Comparison of ENCODE assay signal across 12 cellular contexts in the genomic region with DNA sequence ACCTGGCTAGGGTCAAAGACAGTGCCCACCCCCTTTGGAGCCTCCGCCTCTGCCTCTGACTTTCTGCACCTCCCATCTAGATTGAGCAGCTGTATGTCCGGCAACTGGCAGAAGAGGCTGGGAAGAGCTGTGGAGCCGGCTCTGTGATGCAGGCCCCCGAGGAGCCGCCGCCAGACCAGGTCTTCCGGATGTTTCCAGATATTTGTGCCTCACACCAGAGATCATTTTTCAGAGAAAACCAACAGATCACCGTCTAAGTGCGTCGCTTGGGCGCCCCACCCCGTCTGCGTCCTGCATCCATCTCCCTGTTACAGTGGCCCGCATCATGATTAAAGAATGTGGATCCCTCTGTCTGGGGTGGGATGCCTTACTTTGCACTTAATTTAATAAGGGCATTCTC.
"Had no signal": no experiment of that assay in that cellular context is flagged by ENCODE, and none has a peak within 500 bp of the region (broad histone marks: within the 10 kb centered on the region; RNA-seq: fewer than 3 reads in every experiment).

No MANE protein-coding gene starts in this region.

- ATAC-seq: effector memory CD8-positive, alpha-beta T cell; gastrocnemius medialis; heart right ventricle; mucosa of descending colon; naive thymus-derived CD8-positive, alpha-beta T cell; stimulated activated effector memory CD8-positive, alpha-beta T cell treated with anti-CD3 and anti-CD28 coated beads, Interleukin-12 subunit alpha, Interleukin-12 subunit beta, amount 100 ng/mL, for 72 hours had no signal

- H3K27me3 Mint-ChIP-seq: effector memory CD8-positive, alpha-beta T cell; naive thymus-derived CD8-positive, alpha-beta T cell had no signal

- DNase-seq: activated CD4-positive, CD25-positive, alpha-beta regulatory T cell; activated effector memory CD4-positive, alpha-beta T cell treated with Interleukin-2 at 50 U/mL for 16 hours; cerebellar nuclear complex; effector memory CD8-positive, alpha-beta T cell; gastrocnemius medialis; heart right ventricle; mucosa of descending colon; naive thymus-derived CD8-positive, alpha-beta T cell; tibial artery had no signal

- H3K9me3 Mint-ChIP-seq: dendritic cell treated with granulocyte-macrophage colony-stimulating factor and Interleukin-4, amounts not matched to agents 40 ng/mL and 50 ng/mL, for 4 days; effector memory CD8-positive, alpha-beta T cell; naive thymus-derived CD8-positive, alpha-beta T cell; stimulated activated effector memory CD8-positive, alpha-beta T cell treated with anti-CD3 and anti-CD28 coated beads, Interleukin-12 subunit alpha, Interleukin-12 subunit beta, amount 100 ng/mL, for 72 hours; T-helper 2 cell treated with Interferon-gamma antibody and Interleukin-4, amounts not matched to agents 5 μg/mL and 100 μg/mL, for 36 hours had no signal

- H3K27ac Mint-ChIP-seq: dendritic cell treated with granulocyte-macrophage colony-stimulating factor and Interleukin-4, amounts not matched to agents 40 ng/mL and 50 ng/mL, for 4 days; effector memory CD8-positive, alpha-beta T cell; naive thymus-derived CD8-positive, alpha-beta T cell; stimulated activated effector memory CD8-positive, alpha-beta T cell treated with anti-CD3 and anti-CD28 coated beads, Interleukin-12 subunit alpha, Interleukin-12 subunit beta, amount 100 ng/mL, for 72 hours; T-helper 2 cell treated with Interferon-gamma antibody and Interleukin-4, amounts not matched to agents 5 μg/mL and 100 μg/mL, for 36 hours had no signal

- H3K4me3 Mint-ChIP-seq: dendritic cell treated with granulocyte-macrophage colony-stimulating factor and Interleukin-4, amounts not matched to agents 40 ng/mL and 50 ng/mL, for 4 days; effector memory CD8-positive, alpha-beta T cell; naive thymus-derived CD8-positive, alpha-beta T cell; stimulated activated effector memory CD8-positive, alpha-beta T cell treated with anti-CD3 and anti-CD28 coated beads, Interleukin-12 subunit alpha, Interleukin-12 subunit beta, amount 100 ng/mL, for 72 hours; T-helper 2 cell treated with Interferon-gamma antibody and Interleukin-4, amounts not matched to agents 5 μg/mL and 100 μg/mL, for 36 hours had no signal
